In genomic region chr19:7819337-7819736, GRCh38 we compare ENCODE assay signal across 2 cellular contexts.
TF ChIP-seq lines count a peak whose summit lies in the region.

No MANE protein-coding gene starts in this region.

TF ChIP-seq in GM12878, 131 proteins besides CTCF, POLR2A, EP300 and RAD21 (continues in another document):
- TF ChIP-seq TCF3 (IDR thresholded peaks at IDR 0.05; ENCODE audit: borderline replicate concordance, insufficient read depth, low read depth, low read length) (peak; percentile 10; the same call in 1 of the 2 replicates), CREB1 (IDR thresholded peaks at IDR 0.05; ENCODE audit: low read depth) (no peak), EED (IDR thresholded peaks at IDR 0.05; ENCODE audit: low read depth) (peak; percentile 87), CEBPB (IDR thresholded peaks at IDR 0.05; ENCODE audit: borderline replicate concordance in 1 of 2, low read depth in 2 of 2, low read length in 2 of 2) (no peak), SMAD5 (IDR thresholded peaks at IDR 0.05; ENCODE audit: low read depth) (no peak), STAT1 (conservative IDR thresholded peaks at IDR 0.05) (no peak), CBFB (IDR thresholded peaks at IDR 0.05; ENCODE audit: low read depth) (0 out of 2 replicates have a peak, but pooled peaks have one; percentile 29), GATAD2B (conservative IDR thresholded peaks at IDR 0.05; ENCODE audit: low read depth) (no peak), RAD51 (IDR thresholded peaks at IDR 0.05) (peak; percentile 33; the same call in 1 of the 2 replicates), MEF2B (IDR thresholded peaks at IDR 0.05; ENCODE audit: partially characterized antibody, poor library complexity, severe bottlenecking) (peak; percentile 88), LARP7 (IDR thresholded peaks at IDR 0.05) (no peak), POU2F2 (IDR thresholded peaks at IDR 0.05; ENCODE audit: borderline replicate concordance, low read depth, low read length) (peak; percentile 44; the same call in 1 of the 3 replicates), DPF2 (IDR thresholded peaks at IDR 0.05) (no peak), NBN (IDR thresholded peaks at IDR 0.05) (0 out of 2 replicates have a peak, but pooled peaks have one; percentile 13), PML (IDR thresholded peaks at IDR 0.05; ENCODE audit: low read length) (0 out of 2 replicates have a peak, but pooled peaks have one; percentile 38), IKZF1 (conservative IDR thresholded peaks at IDR 0.05) (peak; percentile 53; the same call in 1 of the 2 replicates)
- TF ChIP-seq, protein P1, sequence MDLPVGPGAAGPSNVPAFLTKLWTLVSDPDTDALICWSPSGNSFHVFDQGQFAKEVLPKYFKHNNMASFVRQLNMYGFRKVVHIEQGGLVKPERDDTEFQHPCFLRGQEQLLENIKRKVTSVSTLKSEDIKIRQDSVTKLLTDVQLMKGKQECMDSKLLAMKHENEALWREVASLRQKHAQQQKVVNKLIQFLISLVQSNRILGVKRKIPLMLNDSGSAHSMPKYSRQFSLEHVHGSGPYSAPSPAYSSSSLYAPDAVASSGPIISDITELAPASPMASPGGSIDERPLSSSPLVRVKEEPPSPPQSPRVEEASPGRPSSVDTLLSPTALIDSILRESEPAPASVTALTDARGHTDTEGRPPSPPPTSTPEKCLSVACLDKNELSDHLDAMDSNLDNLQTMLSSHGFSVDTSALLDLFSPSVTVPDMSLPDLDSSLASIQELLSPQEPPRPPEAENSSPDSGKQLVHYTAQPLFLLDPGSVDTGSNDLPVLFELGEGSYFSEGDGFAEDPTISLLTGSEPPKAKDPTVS (IDR thresholded peaks at IDR 0.05; ENCODE audit: low read depth, low read length), result no peak
- TF ChIP-seq, protein P2, sequence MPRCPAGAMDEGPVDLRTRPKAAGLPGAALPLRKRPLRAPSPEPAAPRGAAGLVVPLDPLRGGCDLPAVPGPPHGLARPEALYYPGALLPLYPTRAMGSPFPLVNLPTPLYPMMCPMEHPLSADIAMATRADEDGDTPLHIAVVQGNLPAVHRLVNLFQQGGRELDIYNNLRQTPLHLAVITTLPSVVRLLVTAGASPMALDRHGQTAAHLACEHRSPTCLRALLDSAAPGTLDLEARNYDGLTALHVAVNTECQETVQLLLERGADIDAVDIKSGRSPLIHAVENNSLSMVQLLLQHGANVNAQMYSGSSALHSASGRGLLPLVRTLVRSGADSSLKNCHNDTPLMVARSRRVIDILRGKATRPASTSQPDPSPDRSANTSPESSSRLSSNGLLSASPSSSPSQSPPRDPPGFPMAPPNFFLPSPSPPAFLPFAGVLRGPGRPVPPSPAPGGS (IDR thresholded peaks at IDR 0.05; ENCODE audit: borderline replicate concordance, insufficient read depth, low read depth, low read length, poor library complexity, severe bottlenecking), result peak; percentile 36
- TF ChIP-seq, protein P3, sequence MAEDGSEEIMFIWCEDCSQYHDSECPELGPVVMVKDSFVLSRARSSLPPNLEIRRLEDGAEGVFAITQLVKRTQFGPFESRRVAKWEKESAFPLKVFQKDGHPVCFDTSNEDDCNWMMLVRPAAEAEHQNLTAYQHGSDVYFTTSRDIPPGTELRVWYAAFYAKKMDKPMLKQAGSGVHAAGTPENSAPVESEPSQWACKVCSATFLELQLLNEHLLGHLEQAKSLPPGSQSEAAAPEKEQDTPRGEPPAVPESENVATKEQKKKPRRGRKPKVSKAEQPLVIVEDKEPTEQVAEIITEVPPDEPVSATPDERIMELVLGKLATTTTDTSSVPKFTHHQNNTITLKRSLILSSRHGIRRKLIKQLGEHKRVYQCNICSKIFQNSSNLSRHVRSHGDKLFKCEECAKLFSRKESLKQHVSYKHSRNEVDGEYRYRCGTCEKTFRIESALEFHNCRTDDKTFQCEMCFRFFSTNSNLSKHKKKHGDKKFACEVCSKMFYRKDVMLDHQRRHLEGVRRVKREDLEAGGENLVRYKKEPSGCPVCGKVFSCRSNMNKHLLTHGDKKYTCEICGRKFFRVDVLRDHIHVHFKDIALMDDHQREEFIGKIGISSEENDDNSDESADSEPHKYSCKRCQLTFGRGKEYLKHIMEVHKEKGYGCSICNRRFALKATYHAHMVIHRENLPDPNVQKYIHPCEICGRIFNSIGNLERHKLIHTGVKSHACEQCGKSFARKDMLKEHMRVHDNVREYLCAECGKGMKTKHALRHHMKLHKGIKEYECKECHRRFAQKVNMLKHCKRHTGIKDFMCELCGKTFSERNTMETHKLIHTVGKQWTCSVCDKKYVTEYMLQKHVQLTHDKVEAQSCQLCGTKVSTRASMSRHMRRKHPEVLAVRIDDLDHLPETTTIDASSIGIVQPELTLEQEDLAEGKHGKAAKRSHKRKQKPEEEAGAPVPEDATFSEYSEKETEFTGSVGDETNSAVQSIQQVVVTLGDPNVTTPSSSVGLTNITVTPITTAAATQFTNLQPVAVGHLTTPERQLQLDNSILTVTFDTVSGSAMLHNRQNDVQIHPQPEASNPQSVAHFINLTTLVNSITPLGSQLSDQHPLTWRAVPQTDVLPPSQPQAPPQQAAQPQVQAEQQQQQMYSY (CRISPR knock-in tag; IDR thresholded peaks at IDR 0.05), result no peak
- TF ChIP-seq, protein P4, sequence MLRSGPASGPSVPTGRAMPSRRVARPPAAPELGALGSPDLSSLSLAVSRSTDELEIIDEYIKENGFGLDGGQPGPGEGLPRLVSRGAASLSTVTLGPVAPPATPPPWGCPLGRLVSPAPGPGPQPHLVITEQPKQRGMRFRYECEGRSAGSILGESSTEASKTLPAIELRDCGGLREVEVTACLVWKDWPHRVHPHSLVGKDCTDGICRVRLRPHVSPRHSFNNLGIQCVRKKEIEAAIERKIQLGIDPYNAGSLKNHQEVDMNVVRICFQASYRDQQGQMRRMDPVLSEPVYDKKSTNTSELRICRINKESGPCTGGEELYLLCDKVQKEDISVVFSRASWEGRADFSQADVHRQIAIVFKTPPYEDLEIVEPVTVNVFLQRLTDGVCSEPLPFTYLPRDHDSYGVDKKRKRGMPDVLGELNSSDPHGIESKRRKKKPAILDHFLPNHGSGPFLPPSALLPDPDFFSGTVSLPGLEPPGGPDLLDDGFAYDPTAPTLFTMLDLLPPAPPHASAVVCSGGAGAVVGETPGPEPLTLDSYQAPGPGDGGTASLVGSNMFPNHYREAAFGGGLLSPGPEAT (IDR thresholded peaks at IDR 0.05; ENCODE audit: low read depth), result peak; percentile 77; the same call in 1 of the 2 replicates

TF ChIP-seq in SK-N-SH treated with all-trans-retinoic acid at 6 μM for 48 hours, 23 proteins besides CTCF, POLR2A, EP300 and RAD21:
- TF ChIP-seq ISL1 (CRISPR knock-in tag; IDR thresholded peaks at IDR 0.05), result no peak
- TF ChIP-seq BACH2 (CRISPR knock-in tag; IDR thresholded peaks at IDR 0.05; ENCODE audit: borderline replicate concordance), result no peak
- no peak for TF ChIP-seq TOX (CRISPR knock-in tag; IDR thresholded peaks at IDR 0.05; ENCODE audit: borderline replicate concordance)
- TF ChIP-seq ESRRG (CRISPR knock-in tag; IDR thresholded peaks at IDR 0.05), result no peak
- no peak for TF ChIP-seq TCF4 (CRISPR knock-in tag; IDR thresholded peaks at IDR 0.05; ENCODE audit: borderline replicate concordance)
